ENCODE assay signal across 32 cellular contexts in genomic region chr20:2536562-2536986, GRCh38. TPM values are rescaled to one million over a fixed set of nuclear protein-coding genes. Genes with fewer than 3 reads are reported as not detected.
"Had no signal": no experiment of that assay in that cellular context is flagged by ENCODE, and none has a peak within 500 bp of the region (broad histone marks: within the 10 kb centered on the region; RNA-seq: fewer than 3 reads in every experiment).

TSS of gene TMC2 (plus strand) at chr20:2536573. CDS start at chr20:2536622, 49 bp downstream.

- FAIRE-seq: endothelial cell of umbilical vein had no signal

- ATAC-seq: foreskin keratinocyte; gastroesophageal sphincter; heart left ventricle; left lung; naive thymus-derived CD8-positive, alpha-beta T cell; sciatic nerve; stimulated activated naive CD8-positive, alpha-beta T cell treated with anti-CD3 and anti-CD28 coated beads, Interleukin-15, amount 100 ng/mL, for 72 hours had no signal

- H3K27ac ChIP-seq: colonic mucosa, esophagus muscularis mucosa, foreskin keratinocyte, gastroesophageal sphincter, heart left ventricle, hepatocyte, left lung, parathyroid adenoma, suprapubic skin, thyroid gland, vagina had no signal

- H3K9ac ChIP-seq: parathyroid adenoma had no signal

- H3K4me1 ChIP-seq: colonic mucosa, esophagus muscularis mucosa, foreskin keratinocyte, gastroesophageal sphincter, heart left ventricle, left lung, parathyroid adenoma, suprapubic skin, vagina had no signal

- H3K9me3 ChIP-seq: colonic mucosa, esophagus muscularis mucosa, gastroesophageal sphincter, heart left ventricle, left lung, suprapubic skin, thyroid gland, vagina had no signal

- H3K27me3 ChIP-seq: colonic mucosa, hepatocyte, thyroid gland, vagina had no signal

- H2AFZ ChIP-seq: hepatocyte, parathyroid adenoma had no signal

- H3K79me2 ChIP-seq: hepatocyte, parathyroid adenoma had no signal

- H3K36me3 ChIP-seq: colonic mucosa, esophagus muscularis mucosa, gastroesophageal sphincter, heart left ventricle, left lung, suprapubic skin, thyroid gland, vagina had no signal

- DNase-seq: colonic mucosa; effector memory CD4-positive, alpha-beta T cell; foreskin keratinocyte; heart left ventricle; left cardiac atrium; left lung; naive thymus-derived CD8-positive, alpha-beta T cell; stimulated activated CD4-positive, alpha-beta T cell treated with anti-CD3 and anti-CD28 coated beads, Interleukin-12 subunit alpha, Interleukin-12 subunit beta, amount 100 ng/mL, for 4 hours; stimulated activated CD4-positive, alpha-beta T cell treated with anti-CD3 and anti-CD28 coated beads, Interleukin-1b, Interleukin-23, amount 100 ng/mL, for 48 hours; stimulated activated CD4-positive, alpha-beta T cell treated with anti-CD3 and anti-CD28 coated beads, Interleukin-4, amount 100 ng/mL, for 1 hour; stimulated activated CD8-positive, alpha-beta memory T cell treated with anti-CD3 and anti-CD28 coated beads, Interleukin-4, amount 100 ng/mL, for 48 hours; stimulated activated naive CD4-positive, alpha-beta T cell; stimulated activated naive CD8-positive, alpha-beta T cell treated with anti-CD3 and anti-CD28 coated beads, Interleukin-15, amount 100 ng/mL, for 72 hours; thyroid gland; trophoblast cell had no signal

- H3K4me2 ChIP-seq: hepatocyte, smooth muscle cell had no signal

- H3K4me3 ChIP-seq: colonic mucosa, esophagus muscularis mucosa, gastroesophageal sphincter, heart left ventricle, hepatocyte, left lung, smooth muscle cell, suprapubic skin, thyroid gland, vagina had no signal

RNA-seq across cellular contexts. Expression of gene TMC2, which starts in this region (rescaled TPM):
- total RNA-seq: endothelial cell of umbilical vein; epithelial cell of proximal tubule; foreskin keratinocyte; heart left ventricle; hepatocyte; kidney epithelial cell; lung microvascular endothelial cell; myocyte; naive thymus-derived CD8-positive, alpha-beta T cell; osteoblast; progenitor cell of endocrine pancreas; smooth muscle cell; suprapubic skin; ureter; vagina had no signal
- polyA plus RNA-seq: endothelial cell of umbilical vein; fibroblast of lung; foreskin keratinocyte; heart left ventricle; hepatocyte; naive thymus-derived CD8-positive, alpha-beta T cell; smooth muscle cell had no signal
